1 cellular context compared by ENCODE assay signal in the genomic region with DNA sequence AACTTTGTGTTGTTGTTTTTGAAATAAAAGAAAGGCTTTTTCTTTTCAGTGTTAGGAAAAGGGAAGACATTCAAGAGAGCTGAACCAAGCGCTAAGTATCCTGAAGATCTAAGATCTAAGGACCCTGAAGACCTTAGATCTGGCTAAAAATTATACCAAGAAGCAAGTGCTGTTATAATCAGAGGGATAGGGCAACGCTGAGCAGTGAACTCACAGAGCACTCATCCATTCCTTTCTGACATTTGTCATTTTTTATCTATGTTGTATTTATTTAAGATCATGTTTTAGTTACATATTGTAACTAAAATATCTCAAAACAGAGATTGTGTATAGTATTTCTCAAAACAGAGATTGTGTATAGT.
TF ChIP-seq lines count a peak whose summit lies in the region.

No MANE protein-coding gene starts in this region.

TF ChIP-seq in GM12878, 131 proteins besides CTCF, POLR2A, EP300 and RAD21 (continued from another document):
- TF ChIP-seq, protein P1, sequence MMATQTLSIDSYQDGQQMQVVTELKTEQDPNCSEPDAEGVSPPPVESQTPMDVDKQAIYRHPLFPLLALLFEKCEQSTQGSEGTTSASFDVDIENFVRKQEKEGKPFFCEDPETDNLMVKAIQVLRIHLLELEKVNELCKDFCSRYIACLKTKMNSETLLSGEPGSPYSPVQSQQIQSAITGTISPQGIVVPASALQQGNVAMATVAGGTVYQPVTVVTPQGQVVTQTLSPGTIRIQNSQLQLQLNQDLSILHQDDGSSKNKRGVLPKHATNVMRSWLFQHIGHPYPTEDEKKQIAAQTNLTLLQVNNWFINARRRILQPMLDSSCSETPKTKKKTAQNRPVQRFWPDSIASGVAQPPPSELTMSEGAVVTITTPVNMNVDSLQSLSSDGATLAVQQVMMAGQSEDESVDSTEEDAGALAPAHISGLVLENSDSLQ (IDR thresholded peaks at IDR 0.05) = no peak
- TF ChIP-seq ZZZ3 (IDR thresholded peaks at IDR 0.05; ENCODE audit: control insufficient read depth, insufficient read length, low read depth) (no peak), SMAD1 (IDR thresholded peaks at IDR 0.05; ENCODE audit: low read depth, partially characterized antibody) (no peak), DPF2 (IDR thresholded peaks at IDR 0.05) (no peak), MYC (IDR thresholded peaks at IDR 0.05; ENCODE audit: insufficient read depth, insufficient read length, insufficient replicate concordance, low read length, severe bottlenecking) (no peak), ZNF274 (IDR thresholded peaks at IDR 0.05; ENCODE audit: insufficient read depth, insufficient read length) (no peak), SUPT20H (IDR thresholded peaks at IDR 0.05; ENCODE audit: borderline replicate concordance, control insufficient read depth, low read depth, low read length) (no peak)
- TF ChIP-seq, protein P2, sequence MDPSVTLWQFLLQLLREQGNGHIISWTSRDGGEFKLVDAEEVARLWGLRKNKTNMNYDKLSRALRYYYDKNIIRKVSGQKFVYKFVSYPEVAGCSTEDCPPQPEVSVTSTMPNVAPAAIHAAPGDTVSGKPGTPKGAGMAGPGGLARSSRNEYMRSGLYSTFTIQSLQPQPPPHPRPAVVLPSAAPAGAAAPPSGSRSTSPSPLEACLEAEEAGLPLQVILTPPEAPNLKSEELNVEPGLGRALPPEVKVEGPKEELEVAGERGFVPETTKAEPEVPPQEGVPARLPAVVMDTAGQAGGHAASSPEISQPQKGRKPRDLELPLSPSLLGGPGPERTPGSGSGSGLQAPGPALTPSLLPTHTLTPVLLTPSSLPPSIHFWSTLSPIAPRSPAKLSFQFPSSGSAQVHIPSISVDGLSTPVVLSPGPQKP (IDR thresholded peaks at IDR 0.05; ENCODE audit: low read depth, low read length) = no peak
- TF ChIP-seq, protein P3, sequence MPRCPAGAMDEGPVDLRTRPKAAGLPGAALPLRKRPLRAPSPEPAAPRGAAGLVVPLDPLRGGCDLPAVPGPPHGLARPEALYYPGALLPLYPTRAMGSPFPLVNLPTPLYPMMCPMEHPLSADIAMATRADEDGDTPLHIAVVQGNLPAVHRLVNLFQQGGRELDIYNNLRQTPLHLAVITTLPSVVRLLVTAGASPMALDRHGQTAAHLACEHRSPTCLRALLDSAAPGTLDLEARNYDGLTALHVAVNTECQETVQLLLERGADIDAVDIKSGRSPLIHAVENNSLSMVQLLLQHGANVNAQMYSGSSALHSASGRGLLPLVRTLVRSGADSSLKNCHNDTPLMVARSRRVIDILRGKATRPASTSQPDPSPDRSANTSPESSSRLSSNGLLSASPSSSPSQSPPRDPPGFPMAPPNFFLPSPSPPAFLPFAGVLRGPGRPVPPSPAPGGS (IDR thresholded peaks at IDR 0.05; ENCODE audit: borderline replicate concordance, insufficient read depth, low read depth, low read length, poor library complexity, severe bottlenecking) = no peak
